Comparison of ENCODE assay signal across 8 cellular contexts in the genomic region with DNA sequence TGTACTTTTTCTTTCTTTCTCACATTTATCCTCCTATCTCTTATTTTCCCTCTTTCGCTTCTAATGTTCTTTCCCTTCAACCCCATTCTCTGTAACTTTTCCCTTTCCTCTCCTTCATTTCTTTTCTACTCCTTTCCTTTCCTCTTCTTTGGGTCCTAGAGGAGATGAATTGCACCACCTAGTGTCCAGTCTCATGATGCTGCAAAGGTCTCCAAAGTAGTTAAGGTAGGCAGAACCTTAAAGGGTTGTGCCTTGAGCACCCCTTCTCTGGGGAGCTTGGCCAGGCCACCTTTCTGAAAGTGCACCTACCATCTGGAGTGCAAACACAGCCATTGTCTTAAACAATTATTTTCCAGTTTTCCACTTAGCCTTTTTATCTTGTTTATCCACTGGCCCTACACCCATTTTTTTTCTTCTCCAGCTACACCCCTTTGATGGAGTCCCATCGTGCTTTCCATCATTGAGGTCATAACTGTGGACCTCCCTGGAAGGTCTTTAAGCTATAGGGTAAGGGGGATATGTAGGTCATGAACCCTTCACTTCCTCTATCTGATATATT.
DNase-seq lines count a peak whose midpoint lies in the region; ATAC-seq, FAIRE-seq and TF ChIP-seq lines count a peak whose summit lies in the region.

No MANE protein-coding gene starts in this region.

- H3K9me3 Mint-ChIP-seq in T-cell: no peaks in the 10 kb centered on the region

- no peak overlapping the region for H3K4me2 ChIP-seq in parathyroid adenoma (ENCODE audit: low read length)

- no peaks in the 10 kb centered on the region for H3K27me3 ChIP-seq in parathyroid adenoma (ENCODE audit: control insufficient read depth, insufficient read depth, low read length)

- H3K9me3 ChIP-seq in parathyroid adenoma (ENCODE audit: control insufficient read depth, low read length): no peaks in the 10 kb centered on the region

- peaks cover 12 to 14% of the 10 kb centered on the region in 2 donors for H3K27me3 Mint-ChIP-seq in T-cell

- no peak for FAIRE-seq in HTR-8/SVneo (lab: Jason Lieb, UNC)

- CTCF ChIA-PET in T-cell (lab: Charles Lee): no interaction called here

- no peak overlapping the region for H3K4me3 ChIP-seq in parathyroid adenoma (ENCODE audit: low read depth, low read length)

- H3K4me3 Mint-ChIP-seq in T-cell: no peak overlapping the region

- no peaks in the 10 kb centered on the region for H3K36me3 Mint-ChIP-seq in T-cell

- no peak overlapping the region for H3K27ac Mint-ChIP-seq in T-cell

- POLR2A ChIA-PET in T-cell (lab: Charles Lee): no interaction called here

- H3K27ac ChIP-seq in parathyroid adenoma: no peak overlapping the region

- no peak overlapping the region for H2AFZ ChIP-seq in parathyroid adenoma

- H3K4me1 Mint-ChIP-seq in T-cell: no peaks in the 10 kb centered on the region

- no peaks in the 10 kb centered on the region for H3K79me2 ChIP-seq in parathyroid adenoma

- TF ChIP-seq CTCF in parathyroid adenoma (IDR thresholded peaks at IDR 0.05): peak; percentile 72

- DNase-seq in ELR (ENCODE audit: low read depth) (peak; percentile 77), HTR-8/SVneo (ENCODE audit: insufficient read length, low spot score) (peak; percentile 42), SHP77 treated with DMSO at 0.1 percent for 48 hours (lab: John Stamatoyannopoulos, UW) (peak; percentile 4), fibroblast of the conjunctiva (ENCODE audit: low read depth) (peak; percentile 39), activated gamma-delta T cell (lab: John Stamatoyannopoulos, UW) (no peak), T-cell (no peak)

- ATAC-seq in HG02588 (IDR thresholded peaks at IDR 0.05; ENCODE audit: unreplicated experiment) (no peak), T-cell (replicated peaks in 1 of 4) (no peak)

- H3K4me1 ChIP-seq in parathyroid adenoma: no peaks in the 10 kb centered on the region

- H3K9ac ChIP-seq in parathyroid adenoma: no peak overlapping the region

- H3K36me3 ChIP-seq in parathyroid adenoma (ENCODE audit: control insufficient read depth, insufficient read depth, low read length): no peaks in the 10 kb centered on the region

Comparison
In these comparisons a context has a peak if more than half of its experiments do, and no peak if none do; other contexts are left out.
1. DNase-seq: peak in ELR (single experiment), HTR-8/SVneo (single experiment), SHP77 treated with DMSO at 0.1 percent for 48 hours (single experiment) and fibroblast of the conjunctiva (single experiment); none in activated gamma-delta T cell (single experiment) and T-cell (0 of 34).